ENCODE assay signal across 19 cellular contexts in the genomic region with DNA sequence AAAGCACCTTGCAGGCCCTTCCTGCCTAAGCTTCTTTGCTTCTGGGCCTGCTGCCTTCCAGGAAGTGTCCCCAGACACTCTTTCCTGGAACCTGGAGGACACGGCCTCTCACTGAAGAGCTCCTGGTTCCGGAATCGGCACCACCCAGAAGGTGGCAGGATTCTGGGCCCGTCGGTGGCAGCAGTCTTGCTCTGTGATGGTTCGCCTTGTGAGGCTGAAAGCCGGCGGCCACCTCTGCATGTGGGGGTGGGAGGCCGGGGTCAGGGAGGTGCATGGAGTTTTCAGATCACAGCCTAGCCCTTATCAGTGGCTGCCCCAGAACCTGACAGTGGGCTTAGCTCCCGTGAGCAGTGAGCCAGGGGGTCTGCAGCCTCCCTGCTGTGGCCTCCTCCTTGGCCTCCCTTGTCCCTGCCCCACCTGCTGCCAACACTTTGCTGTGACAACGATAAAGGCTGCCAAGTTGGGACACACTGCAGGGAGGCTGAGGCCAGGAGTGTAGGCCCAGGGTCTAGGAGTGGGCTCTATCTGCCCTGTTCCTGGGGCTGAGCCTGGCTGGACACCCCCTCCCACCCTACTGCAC. TPM values are rescaled to one million over a fixed set of nuclear protein-coding genes. Genes with fewer than 3 reads are reported as not detected.
"Had no signal": no experiment of that assay in that cellular context is flagged by ENCODE, and none has a peak within 500 bp of the region (broad histone marks: within the 10 kb centered on the region; RNA-seq: fewer than 3 reads in every experiment).

No MANE protein-coding gene starts in this region.

- H3K9me3 ChIP-seq: mucosa of descending colon, thyroid gland had no signal

- H3K27me3 ChIP-seq: thyroid gland had no signal

- FAIRE-seq: urothelium cell line had no signal

- H3K4me3 ChIP-seq: heart right ventricle, mucosa of descending colon, thyroid gland had no signal

- H3K4me1 ChIP-seq: heart right ventricle, thyroid gland had no signal

- H3K27ac ChIP-seq: heart right ventricle, thyroid gland had no signal

- DNase-seq: activated gamma-delta T cell treated with Interleukin-2 at 50 U/mL for 16 hours; activated T-cell treated with anti-CD3 and anti-CD28 coated beads, Interleukin-2, amount 50 U/mL, for 1 hour; caudate nucleus; effector CD4-positive, alpha-beta T cell; erythroblast; foreskin fibroblast; heart right ventricle; kidney glomerular epithelial cell; left ventricle myocardium superior; mucosa of descending colon; naive B cell; stimulated activated CD4-positive, alpha-beta T cell treated with anti-CD3 and anti-CD28 coated beads, Interleukin-4, amount 100 ng/mL, for 4 hours; stimulated activated naive CD8-positive, alpha-beta T cell treated with anti-CD3 and anti-CD28 coated beads, Interleukin-15, Interleukin-2, amounts not matched to agents 100 U/mL and 50 U/mL, for 24 hours; T1000; thyroid gland had no signal

- H3K36me3 ChIP-seq: heart right ventricle, thyroid gland had no signal

RNA-seq across cellular contexts. Expression of a gene that starts 30.8 kb away (rescaled TPM):
- total RNA-seq: left ventricle myocardium superior, neural crest cell, subcutaneous adipose tissue, thyroid gland had no signal
- polyA plus RNA-seq: aorta had no signal

RNA-seq across cellular contexts. Expression of a gene that starts 43.1 kb away (rescaled TPM):
- total RNA-seq: neural crest cell had no signal
